11 cellular contexts compared by ENCODE assay signal in the genomic region with DNA sequence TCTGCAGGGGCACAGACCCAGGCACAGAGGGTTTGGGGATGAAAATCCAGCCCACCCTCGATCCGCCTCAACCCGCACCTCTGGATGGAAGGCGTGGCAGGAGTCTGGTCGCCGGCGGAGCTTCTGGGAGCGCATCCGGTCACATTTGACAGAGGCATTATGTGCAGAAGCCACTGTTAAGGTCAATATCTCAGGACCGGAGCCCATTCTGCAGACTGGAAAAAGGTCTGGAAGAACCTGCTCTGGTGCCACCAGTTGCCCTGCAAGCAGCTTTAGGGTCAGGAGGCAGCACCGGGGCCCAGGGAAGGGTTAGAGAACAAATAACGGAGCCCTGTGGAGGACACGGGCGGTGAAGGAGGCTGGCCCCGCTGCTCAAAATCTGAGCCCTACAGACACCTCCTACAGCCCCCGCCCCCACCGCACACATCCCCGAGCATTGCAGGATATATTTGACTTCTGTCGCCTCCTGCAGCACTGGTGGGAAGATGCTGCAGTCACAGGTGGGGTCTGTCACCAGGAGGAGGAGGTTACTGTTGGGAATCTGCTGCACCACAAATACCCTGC. TPM values are rescaled to one million over a fixed set of nuclear protein-coding genes. Genes with fewer than 3 reads are reported as not detected.
A peak's percentile ranks its signal among the peaks of the same experiment; 100 is the strongest.
DNase-seq lines count a peak whose midpoint lies in the region; ATAC-seq and TF ChIP-seq lines count a peak whose summit lies in the region.
"Had no signal": no experiment of that assay in that cellular context is flagged by ENCODE, and none has a peak within 500 bp of the region (broad histone marks: within the 10 kb centered on the region; RNA-seq: fewer than 3 reads in every experiment).

No MANE protein-coding gene starts in this region.

- H3K27ac ChIP-seq in right lobe of liver (no peak overlapping the region), tibial nerve (peak overlapping the region; percentile 65 to 95 (median 85))
- H3K27ac ChIP-seq: SJCRH30 had no signal

- H3K9me3 ChIP-seq in right lobe of liver (no peaks in the 10 kb centered on the region), tibial nerve (no peaks in the 10 kb centered on the region)
- H3K9me3 ChIP-seq: SJCRH30 had no signal

- CTCF ChIA-PET in activated naive CD4-positive, alpha-beta T cell treated with anti-CD3 and anti-CD28 coated beads, Interleukin-2, amount 10 ng/mL, durations not matched to agents 7 days and 5 days (lab: Charles Lee): interaction anchor here (1.1 to 17.3 kb wide), 3 partner anchors 124 to 144 kb away, joined by 3 to 326 read pairs (median 110); no protein-coding TSS in a partner anchor

- intact Hi-C loops in right lobe of liver (cut with DNase I): loop anchor here in 1 of 2 donors (5.0 to 10.0 kb wide), 3 partner anchors 142 to 487 kb away; no protein-coding TSS in a partner anchor

- H3K27me3 ChIP-seq in right lobe of liver (no peaks in the 10 kb centered on the region), tibial nerve (no peaks in the 10 kb centered on the region)
- H3K27me3 ChIP-seq: SJCRH30 had no signal

- WGBS in right lobe of liver (ENCODE audit: insufficient coverage, low coverage, low lambda C conversion rate, missing lambda C conversion rate): no CpG with 5 or more reads among the region's 19 CpGs
- 66% methylated on average over 15 to 18 of the region's 19 CpGs for WGBS in tibial nerve, 2 donors

- H3K4me3 Mint-ChIP-seq in activated naive CD4-positive, alpha-beta T cell treated with anti-CD3 and anti-CD28 coated beads, Interleukin-2, amount 10 ng/mL, durations not matched to agents 7 days and 5 days: peak overlapping the region; percentile 88
- peak overlapping the region; percentile 88 to 93 for H3K4me3 Mint-ChIP-seq in activated T-cell treated with anti-CD3 and anti-CD28 coated beads, Interleukin-2, amount 50 U/mL, for 72 hours

- no peak for TF ChIP-seq EP300 in tibial nerve (IDR thresholded peaks at IDR 0.05)

- H3K36me3 ChIP-seq in right lobe of liver: no peaks in the 10 kb centered on the region
- H3K36me3 ChIP-seq in tibial nerve: no peaks in the 10 kb centered on the region
- H3K36me3 ChIP-seq: SJCRH30 had no signal

- peaks cover 15% of the 10 kb centered on the region for H3K27me3 Mint-ChIP-seq in activated naive CD4-positive, alpha-beta T cell treated with anti-CD3 and anti-CD28 coated beads, Interleukin-2, amount 10 ng/mL, durations not matched to agents 7 days and 5 days
- H3K27me3 Mint-ChIP-seq in activated T-cell treated with anti-CD3 and anti-CD28 coated beads, Interleukin-2, amount 50 U/mL, for 72 hours (ENCODE audit: low read depth): no peaks in the 10 kb centered on the region

- DNase-seq in activated naive CD4-positive, alpha-beta T cell treated with anti-CD3 and anti-CD28 coated beads, Interleukin-2, amount 10 ng/mL, durations not matched to agents 7 days and 5 days: no peak
- no peak for DNase-seq in activated naive CD4-positive, alpha-beta T cell (lab: John Stamatoyannopoulos, UW)
- no peak for DNase-seq in activated T-cell treated with anti-CD3 and anti-CD28 coated beads, Interleukin-2, amount 50 U/mL, for 72 hours
- peak in 2 of 3 donors; percentile 47 to 55 for DNase-seq in right lobe of liver
- DNase-seq in tibial nerve (ENCODE audit: low spot score in 2 of 2): no peak
- no peak for DNase-seq in HUDEP-2 (lab: John Stamatoyannopoulos, UW; ENCODE audit: unreplicated experiment in 76 of 76)
- DNase-seq in NCI-H128 (lab: John Stamatoyannopoulos, UW; ENCODE audit: unreplicated experiment): no peak

- no peaks in the 10 kb centered on the region for H3K9me3 Mint-ChIP-seq in activated naive CD4-positive, alpha-beta T cell treated with anti-CD3 and anti-CD28 coated beads, Interleukin-2, amount 10 ng/mL, durations not matched to agents 7 days and 5 days
- no peaks in the 10 kb centered on the region for H3K9me3 Mint-ChIP-seq in activated T-cell treated with anti-CD3 and anti-CD28 coated beads, Interleukin-2, amount 50 U/mL, for 72 hours

- H3K27ac Mint-ChIP-seq in activated naive CD4-positive, alpha-beta T cell treated with anti-CD3 and anti-CD28 coated beads, Interleukin-2, amount 10 ng/mL, durations not matched to agents 7 days and 5 days: peak overlapping the region; percentile 33
- H3K27ac Mint-ChIP-seq in activated T-cell treated with anti-CD3 and anti-CD28 coated beads, Interleukin-2, amount 50 U/mL, for 72 hours: no peak overlapping the region

- TF ChIP-seq POLR2A in right lobe of liver (IDR thresholded peaks at IDR 0.05): no peak
- TF ChIP-seq POLR2A in tibial nerve (IDR thresholded peaks at IDR 0.05): no peak

- TF ChIP-seq CTCF in right lobe of liver (IDR thresholded peaks at IDR 0.05): no peak
- TF ChIP-seq CTCF in tibial nerve (IDR thresholded peaks at IDR 0.05): no peak

- H3K4me3 ChIP-seq in right lobe of liver (no peak overlapping the region), tibial nerve (peak overlapping the region in 3 of 4 donors; percentile 65 to 80 (median 78))

- peaks cover 28% of the 10 kb centered on the region for H3K4me1 Mint-ChIP-seq in activated naive CD4-positive, alpha-beta T cell treated with anti-CD3 and anti-CD28 coated beads, Interleukin-2, amount 10 ng/mL, durations not matched to agents 7 days and 5 days
- H3K4me1 Mint-ChIP-seq in activated T-cell treated with anti-CD3 and anti-CD28 coated beads, Interleukin-2, amount 50 U/mL, for 72 hours (ENCODE audit: low read depth): peaks cover 20% of the 10 kb centered on the region

- no peak for ATAC-seq in activated T-cell treated with anti-CD3 and anti-CD28 coated beads, Interleukin-2, amount 50 U/mL, for 72 hours (replicated peaks in 1 of 2)
- ATAC-seq in right lobe of liver (no peak), GM18907 (IDR thresholded peaks at IDR 0.05; ENCODE audit: unreplicated experiment) (no peak)

- H3K4me1 ChIP-seq in right lobe of liver (peaks cover 0 to 11% (median 0%) of the 10 kb centered on the region in 4 donors), tibial nerve (peaks cover 0 to 69% (median 15%) of the 10 kb centered on the region in 4 donors)

- H3K36me3 Mint-ChIP-seq in activated naive CD4-positive, alpha-beta T cell treated with anti-CD3 and anti-CD28 coated beads, Interleukin-2, amount 10 ng/mL, durations not matched to agents 7 days and 5 days: no peaks in the 10 kb centered on the region
- peaks cover 0 to 2% of the 10 kb centered on the region in 2 donors for H3K36me3 Mint-ChIP-seq in activated T-cell treated with anti-CD3 and anti-CD28 coated beads, Interleukin-2, amount 50 U/mL, for 72 hours (ENCODE audit: insufficient read depth in 2 of 2)

RNA-seq across cellular contexts. Expression of a gene that starts 25.1 kb away (rescaled TPM):
- total RNA-seq in activated T-cell treated with anti-CD3 and anti-CD28 coated beads, Interleukin-2, amount 50 U/mL, for 72 hours: under 1 TPM in 1 of 2 donors, not detected in 1; 0.14 TPM
- total RNA-seq in right lobe of liver (not detected), tibial nerve (not detected)
- total RNA-seq: aorta, Daoy, SJCRH30 had no signal

Comparison
In these comparisons a context has a peak if more than half of its experiments do, and no peak if none do; other contexts are left out.
1. DNase-seq: peak in right lobe of liver (2 of 3); none in activated naive CD4-positive, alpha-beta T cell treated with anti-CD3 and anti-CD28 coated beads, Interleukin-2, amount 10 ng/mL, durations not matched to agents 7 days and 5 days (single experiment), activated naive CD4-positive, alpha-beta T cell (0 of 4), activated T-cell treated with anti-CD3 and anti-CD28 coated beads, Interleukin-2, amount 50 U/mL, for 72 hours (0 of 2), tibial nerve (0 of 2), HUDEP-2 (0 of 76) and NCI-H128 (single experiment).
2. H3K27ac ChIP-seq: peak in tibial nerve (4 of 4); none in right lobe of liver (0 of 3).
3. H3K4me3 ChIP-seq: peak in tibial nerve (3 of 4); none in right lobe of liver (0 of 3).